32 cellular contexts compared by ENCODE assay signal in the genomic region with DNA sequence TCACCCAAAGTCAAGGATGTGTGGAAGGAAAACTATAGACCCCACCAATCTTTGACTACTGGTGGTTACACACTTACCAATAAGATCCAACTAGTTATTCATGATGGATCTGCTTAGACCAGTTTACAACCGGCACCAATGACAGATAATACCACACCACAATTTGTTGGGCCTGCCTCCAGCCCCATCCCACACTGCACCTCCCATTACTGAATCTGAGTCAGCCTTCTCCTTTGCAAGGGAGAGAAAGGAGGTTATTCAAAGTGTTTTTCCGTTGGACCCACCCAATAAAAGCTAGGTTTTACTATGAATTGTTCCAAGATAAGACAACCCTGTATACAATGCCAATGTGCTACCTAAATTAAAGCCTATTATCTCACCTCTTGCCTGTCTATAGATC.
"Had no signal": no experiment of that assay in that cellular context is flagged by ENCODE, and none has a peak within 500 bp of the region (broad histone marks: within the 10 kb centered on the region; RNA-seq: fewer than 3 reads in every experiment).

No MANE protein-coding gene starts in this region.

- H3K27me3 ChIP-seq: adrenal gland, ascending aorta, body of pancreas, brain microvascular endothelial cell, breast epithelium, cardiac muscle cell had no signal

- H3K27ac ChIP-seq: adrenal gland, ascending aorta, body of pancreas, brain microvascular endothelial cell, breast epithelium, cardiac muscle cell had no signal

- H3K9me3 ChIP-seq: adrenal gland, ascending aorta, body of pancreas, breast epithelium had no signal

- DNase-seq: activated effector memory CD4-positive, alpha-beta T cell treated with anti-CD3 and anti-CD28 coated beads, Interleukin-2, amount 50 U/mL, for 16 hours; activated effector memory CD4-positive, alpha-beta T cell treated with Interleukin-2 at 50 U/mL for 16 hours; activated gamma-delta T cell; activated gamma-delta T cell treated with Interleukin-2 at 50 U/mL for 16 hours; activated naive CD4-positive, alpha-beta T cell; activated naive CD4-positive, alpha-beta T cell treated with anti-CD3 and anti-CD28 coated beads for 36 hours; activated naive CD4-positive, alpha-beta T cell treated with anti-CD3 and anti-CD28 coated beads, Interleukin-2, amount 10 ng/mL, durations not matched to agents 7 days and 5 days; activated naive CD4-positive, alpha-beta T cell treated with anti-CD3 and anti-CD28 coated beads, Interleukin-2, amount 50 U/mL, for 16 hours; activated naive CD4-positive, alpha-beta T cell treated with Interleukin-2 at 50 U/mL for 16 hours; activated naive CD8-positive, alpha-beta T cell treated with anti-CD3 and anti-CD28 coated beads for 36 hours; activated naive CD8-positive, alpha-beta T cell treated with anti-CD3 and anti-CD28 coated beads, Interleukin-2, amount 10 ng/mL, durations not matched to agents 7 days and 5 days; activated naive CD8-positive, alpha-beta T cell treated with anti-CD3 and anti-CD28 coated beads, Interleukin-2, amount 50 U/mL, for 24 hours; activated T-cell treated with anti-CD3 and anti-CD28 coated beads, Interleukin-2, amount 50 U/mL, for 1 hour; activated T-cell treated with anti-CD3 and anti-CD28 coated beads, Interleukin-2, amount 50 U/mL, for 24 hours; activated T-cell treated with anti-CD3 and anti-CD28 coated beads, Interleukin-2, amount 50 U/mL, for 4 hours; activated T-cell treated with anti-CD3 and anti-CD28 coated beads, Interleukin-2, amount 50 U/mL, for 48 hours; activated T-cell treated with anti-CD3 and anti-CD28 coated beads, Interleukin-2, amount 50 U/mL, for 72 hours; adrenal gland; amniotic stem cell; amygdala; anterior cingulate cortex; aorta; body of pancreas; brain microvascular endothelial cell; caudate nucleus; central memory CD4-positive, alpha-beta T cell; cerebellar nuclear complex had no signal

- ATAC-seq: activated naive CD4-positive, alpha-beta T cell treated with anti-CD3 and anti-CD28 coated beads, Interleukin-2, amount 50 U/mL, for 72 hours; activated naive CD8-positive, alpha-beta T cell treated with anti-CD3 and anti-CD28 coated beads, Interleukin-2, amount 50 U/mL, for 24 hours; activated T-cell treated with anti-CD3 and anti-CD28 coated beads, Interleukin-2, amount 50 U/mL, for 4 hours; activated T-cell treated with anti-CD3 and anti-CD28 coated beads, Interleukin-2, amount 50 U/mL, for 72 hours; activated T-helper 17 cell treated with anti-CD3 and anti-CD28 coated beads, Interleukin-2, amount 50 U/mL, for 72 hours; body of pancreas had no signal

- H3K4me3 ChIP-seq: adrenal gland, ascending aorta, body of pancreas, breast epithelium, cardiac muscle cell had no signal

- H3K36me3 ChIP-seq: adrenal gland, ascending aorta, brain microvascular endothelial cell, breast epithelium, cardiac muscle cell had no signal

- H3K4me1 ChIP-seq: adrenal gland, ascending aorta, body of pancreas, breast epithelium had no signal
